8 cellular contexts compared by ENCODE assay signal in genomic region chr1:40980453-40981121, GRCh38.
DNase-seq lines count a peak whose midpoint lies in the region; ATAC-seq and TF ChIP-seq lines count a peak whose summit lies in the region.

No MANE protein-coding gene starts in this region.

- H3K27ac Mint-ChIP-seq in T-helper 1 cell treated with Interleukin-12 subunit alpha and Interleukin-12 subunit beta and Interleukin-4 antibody, amounts not matched to agents 30 μg/mL and 1 μg/mL, for 36 hours, result peak overlapping the region; percentile 91

- H3K4me1 Mint-ChIP-seq in T-helper 1 cell treated with Interleukin-12 subunit alpha and Interleukin-12 subunit beta and Interleukin-4 antibody, amounts not matched to agents 30 μg/mL and 1 μg/mL, for 36 hours (ENCODE audit: low read depth), result peaks cover 37% of the 10 kb centered on the region

- DNase-seq in NCI-H2107 treated with DMSO at 0.1 percent for 48 hours (lab: John Stamatoyannopoulos, UW; ENCODE audit: unreplicated experiment), result peak; percentile 46
- DNase-seq in NCI-H2107 (lab: John Stamatoyannopoulos, UW), result no peak
- peak; percentile 52 for DNase-seq in HuH-7 (ENCODE audit: low spot score)
- peak; percentile 22 for DNase-seq in astrocyte of the spinal cord (ENCODE audit: low read depth, low spot score)
- peak; percentile 57 for DNase-seq in kidney glomerular epithelial cell (lab: John Stamatoyannopoulos, UW)
- DNase-seq in stimulated activated CD4-positive, alpha-beta T cell treated with anti-CD3 and anti-CD28 coated beads, Interleukin-4, amount 100 ng/mL, for 24 hours, result peak; percentile 61

- no peak for TF ChIP-seq CTCF in astrocyte of the spinal cord (IDR thresholded peaks at IDR 0.05; ENCODE audit: low read depth, low read length)

- in situ Hi-C loops in astrocyte of the spinal cord (cut with HindIII; ENCODE audit: low sequenced_read_pairs), result no loop called here

- peaks cover 22% of the 10 kb centered on the region for H3K36me3 Mint-ChIP-seq in T-helper 1 cell treated with Interleukin-12 subunit alpha and Interleukin-12 subunit beta and Interleukin-4 antibody, amounts not matched to agents 30 μg/mL and 1 μg/mL, for 36 hours (ENCODE audit: low read depth)

- H3K27me3 Mint-ChIP-seq in T-helper 1 cell treated with Interleukin-12 subunit alpha and Interleukin-12 subunit beta and Interleukin-4 antibody, amounts not matched to agents 30 μg/mL and 1 μg/mL, for 36 hours (ENCODE audit: low read depth), result no peaks in the 10 kb centered on the region

- no peak for ATAC-seq in HG03460 (IDR thresholded peaks at IDR 0.05; ENCODE audit: unreplicated experiment)

- H3K4me3 Mint-ChIP-seq in T-helper 1 cell treated with Interleukin-12 subunit alpha and Interleukin-12 subunit beta and Interleukin-4 antibody, amounts not matched to agents 30 μg/mL and 1 μg/mL, for 36 hours, result peak overlapping the region; percentile 94

- H3K4me3 ChIP-seq in astrocyte of the spinal cord (ENCODE audit: low read depth, low read length), result peak overlapping the region; percentile 64

- no peaks in the 10 kb centered on the region for H3K9me3 Mint-ChIP-seq in T-helper 1 cell treated with Interleukin-12 subunit alpha and Interleukin-12 subunit beta and Interleukin-4 antibody, amounts not matched to agents 30 μg/mL and 1 μg/mL, for 36 hours
